In the genomic region with DNA sequence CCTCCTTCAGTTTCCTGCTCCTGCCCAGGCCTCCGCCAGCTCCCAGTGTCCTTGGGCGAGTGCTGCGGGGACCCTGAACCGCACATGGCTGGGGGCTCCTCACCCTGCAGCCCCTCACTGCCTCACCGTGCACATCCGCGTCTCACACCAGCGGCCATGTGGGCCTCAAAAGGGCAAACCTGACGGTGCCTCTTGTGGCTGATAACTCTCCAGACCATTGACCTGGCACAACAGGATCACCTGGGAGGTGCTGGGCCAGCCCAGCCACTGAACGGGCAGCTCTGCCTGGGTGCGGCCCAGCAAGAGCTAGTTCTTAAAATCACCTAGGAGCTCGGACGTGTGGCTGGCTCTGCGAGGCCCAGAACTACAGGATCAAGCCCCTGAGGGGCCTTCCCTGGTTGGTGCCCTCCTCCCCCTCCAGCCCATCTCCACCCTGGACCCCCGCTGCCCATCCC, we compare ENCODE assay signal across 1 cellular context.
TF ChIP-seq lines count a peak whose summit lies in the region.

No MANE protein-coding gene starts in this region.

TF ChIP-seq in HepG2, 621 proteins besides CTCF, POLR2A, EP300 and RAD21 (continued from another document and continues in another):
- TF ChIP-seq ZNF790 (CRISPR knock-in tag; IDR thresholded peaks at IDR 0.05; ENCODE audit: borderline replicate concordance) (no peak), BORCS8-MEF2B (CRISPR knock-in tag; IDR thresholded peaks at IDR 0.05) (no peak), RFX3 (CRISPR knock-in tag; IDR thresholded peaks at IDR 0.05) (no peak), ZBTB43 (CRISPR knock-in tag; conservative IDR thresholded peaks at IDR 0.05) (no peak), ZNF354B (CRISPR knock-in tag; IDR thresholded peaks at IDR 0.05) (0 out of 2 replicates have a peak, but pooled peaks have one; percentile 50), ZFP1 (CRISPR knock-in tag; IDR thresholded peaks at IDR 0.05) (no peak), ZBTB14 (CRISPR knock-in tag; IDR thresholded peaks at IDR 0.05) (no peak), ZNF274 (CRISPR knock-in tag; IDR thresholded peaks at IDR 0.05) (no peak), ZC3H13 (CRISPR knock-in tag; IDR thresholded peaks at IDR 0.05) (no peak), GABPB1 (CRISPR knock-in tag; IDR thresholded peaks at IDR 0.05) (peak; percentile 30; the same call in 1 of the 2 replicates), BRD4 (CRISPR knock-in tag; IDR thresholded peaks at IDR 0.05) (no peak), ZBTB1 (CRISPR knock-in tag; IDR thresholded peaks at IDR 0.05; ENCODE audit: borderline replicate concordance) (peak; percentile 54; the same call in 1 of the 2 replicates), JUN (CRISPR knock-in tag; IDR thresholded peaks at IDR 0.05) (no peak), HOXD1 (CRISPR knock-in tag; IDR thresholded peaks at IDR 0.05) (no peak), MTA1 (CRISPR knock-in tag; IDR thresholded peaks at IDR 0.05; ENCODE audit: borderline replicate concordance) (0 out of 2 replicates have a peak, but pooled peaks have one; percentile 9), ZNF501 (CRISPR knock-in tag; IDR thresholded peaks at IDR 0.05) (no peak), NFIB (CRISPR knock-in tag; IDR thresholded peaks at IDR 0.05; ENCODE audit: borderline replicate concordance) (no peak), KDM1A (CRISPR knock-in tag; IDR thresholded peaks at IDR 0.05) (no peak), SOX5 (CRISPR knock-in tag; IDR thresholded peaks at IDR 0.05; ENCODE audit: borderline replicate concordance) (0 out of 2 replicates have a peak, but pooled peaks have one; percentile 4), ZNF724P (CRISPR knock-in tag; IDR thresholded peaks at IDR 0.05; ENCODE audit: borderline replicate concordance) (no peak), ARNT2 (CRISPR knock-in tag; IDR thresholded peaks at IDR 0.05; ENCODE audit: low read depth) (0 out of 2 replicates have a peak, but pooled peaks have one; percentile 20), ZNF546 (CRISPR knock-in tag; conservative IDR thresholded peaks at IDR 0.05) (0 out of 2 replicates have a peak, but pooled peaks have one; percentile 10), EED (CRISPR knock-in tag; IDR thresholded peaks at IDR 0.05) (peak; percentile 34; the same call in 1 of the 2 replicates), ELF1 (CRISPR knock-in tag; IDR thresholded peaks at IDR 0.05) (0 out of 2 replicates have a peak, but pooled peaks have one; percentile 14), SOX13 (IDR thresholded peaks at IDR 0.05) (no peak), SOX13 (CRISPR knock-in tag; conservative IDR thresholded peaks at IDR 0.05 in 1 of 2, IDR thresholded peaks at IDR 0.05 in 1 of 2) (no peak), HCFC1 (IDR thresholded peaks at IDR 0.05; ENCODE audit: low read depth, low read length) (no peak), ZNF430 (CRISPR knock-in tag; IDR thresholded peaks at IDR 0.05) (no peak; the same call in 1 of the 2 replicates), ZNF788 (CRISPR knock-in tag; IDR thresholded peaks at IDR 0.05; ENCODE audit: borderline replicate concordance) (peak; percentile 10; the same call in 1 of the 2 replicates), TBL1XR1 (IDR thresholded peaks at IDR 0.05; ENCODE audit: borderline replicate concordance, low read length, partially characterized antibody) (no peak)
- TF ChIP-seq, protein P1, sequence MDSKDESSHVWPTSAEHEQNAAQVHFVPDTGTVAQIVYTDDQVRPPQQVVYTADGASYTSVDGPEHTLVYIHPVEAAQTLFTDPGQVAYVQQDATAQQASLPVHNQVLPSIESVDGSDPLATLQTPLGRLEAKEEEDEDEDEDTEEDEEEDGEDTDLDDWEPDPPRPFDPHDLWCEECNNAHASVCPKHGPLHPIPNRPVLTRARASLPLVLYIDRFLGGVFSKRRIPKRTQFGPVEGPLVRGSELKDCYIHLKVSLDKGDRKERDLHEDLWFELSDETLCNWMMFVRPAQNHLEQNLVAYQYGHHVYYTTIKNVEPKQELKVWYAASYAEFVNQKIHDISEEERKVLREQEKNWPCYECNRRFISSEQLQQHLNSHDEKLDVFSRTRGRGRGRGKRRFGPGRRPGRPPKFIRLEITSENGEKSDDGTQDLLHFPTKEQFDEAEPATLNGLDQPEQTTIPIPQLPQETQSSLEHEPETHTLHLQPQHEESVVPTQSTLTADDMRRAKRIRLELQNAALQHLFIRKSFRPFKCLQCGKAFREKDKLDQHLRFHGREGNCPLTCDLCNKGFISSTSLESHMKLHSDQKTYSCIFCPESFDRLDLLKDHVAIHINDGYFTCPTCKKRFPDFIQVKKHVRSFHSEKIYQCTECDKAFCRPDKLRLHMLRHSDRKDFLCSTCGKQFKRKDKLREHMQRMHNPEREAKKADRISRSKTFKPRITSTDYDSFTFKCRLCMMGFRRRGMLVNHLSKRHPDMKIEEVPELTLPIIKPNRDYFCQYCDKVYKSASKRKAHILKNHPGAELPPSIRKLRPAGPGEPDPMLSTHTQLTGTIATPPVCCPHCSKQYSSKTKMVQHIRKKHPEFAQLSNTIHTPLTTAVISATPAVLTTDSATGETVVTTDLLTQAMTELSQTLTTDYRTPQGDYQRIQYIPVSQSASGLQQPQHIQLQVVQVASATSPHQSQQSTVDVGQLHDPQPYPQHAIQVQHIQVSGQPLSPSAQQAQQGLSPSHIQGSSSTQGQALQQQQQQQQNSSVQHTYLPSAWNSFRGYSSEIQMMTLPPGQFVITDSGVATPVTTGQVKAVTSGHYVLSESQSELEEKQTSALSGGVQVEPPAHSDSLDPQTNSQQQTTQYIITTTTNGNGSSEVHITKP (CRISPR knock-in tag; IDR thresholded peaks at IDR 0.05; ENCODE audit: low read depth) = no peak
- TF ChIP-seq, protein P2, sequence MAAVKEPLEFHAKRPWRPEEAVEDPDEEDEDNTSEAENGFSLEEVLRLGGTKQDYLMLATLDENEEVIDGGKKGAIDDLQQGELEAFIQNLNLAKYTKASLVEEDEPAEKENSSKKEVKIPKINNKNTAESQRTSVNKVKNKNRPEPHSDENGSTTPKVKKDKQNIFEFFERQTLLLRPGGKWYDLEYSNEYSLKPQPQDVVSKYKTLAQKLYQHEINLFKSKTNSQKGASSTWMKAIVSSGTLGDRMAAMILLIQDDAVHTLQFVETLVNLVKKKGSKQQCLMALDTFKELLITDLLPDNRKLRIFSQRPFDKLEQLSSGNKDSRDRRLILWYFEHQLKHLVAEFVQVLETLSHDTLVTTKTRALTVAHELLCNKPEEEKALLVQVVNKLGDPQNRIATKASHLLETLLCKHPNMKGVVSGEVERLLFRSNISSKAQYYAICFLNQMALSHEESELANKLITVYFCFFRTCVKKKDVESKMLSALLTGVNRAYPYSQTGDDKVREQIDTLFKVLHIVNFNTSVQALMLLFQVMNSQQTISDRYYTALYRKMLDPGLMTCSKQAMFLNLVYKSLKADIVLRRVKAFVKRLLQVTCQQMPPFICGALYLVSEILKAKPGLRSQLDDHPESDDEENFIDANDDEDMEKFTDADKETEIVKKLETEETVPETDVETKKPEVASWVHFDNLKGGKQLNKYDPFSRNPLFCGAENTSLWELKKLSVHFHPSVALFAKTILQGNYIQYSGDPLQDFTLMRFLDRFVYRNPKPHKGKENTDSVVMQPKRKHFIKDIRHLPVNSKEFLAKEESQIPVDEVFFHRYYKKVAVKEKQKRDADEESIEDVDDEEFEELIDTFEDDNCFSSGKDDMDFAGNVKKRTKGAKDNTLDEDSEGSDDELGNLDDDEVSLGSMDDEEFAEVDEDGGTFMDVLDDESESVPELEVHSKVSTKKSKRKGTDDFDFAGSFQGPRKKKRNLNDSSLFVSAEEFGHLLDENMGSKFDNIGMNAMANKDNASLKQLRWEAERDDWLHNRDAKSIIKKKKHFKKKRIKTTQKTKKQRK (IDR thresholded peaks at IDR 0.05; ENCODE audit: low read length) = no peak
- TF ChIP-seq, protein P3, sequence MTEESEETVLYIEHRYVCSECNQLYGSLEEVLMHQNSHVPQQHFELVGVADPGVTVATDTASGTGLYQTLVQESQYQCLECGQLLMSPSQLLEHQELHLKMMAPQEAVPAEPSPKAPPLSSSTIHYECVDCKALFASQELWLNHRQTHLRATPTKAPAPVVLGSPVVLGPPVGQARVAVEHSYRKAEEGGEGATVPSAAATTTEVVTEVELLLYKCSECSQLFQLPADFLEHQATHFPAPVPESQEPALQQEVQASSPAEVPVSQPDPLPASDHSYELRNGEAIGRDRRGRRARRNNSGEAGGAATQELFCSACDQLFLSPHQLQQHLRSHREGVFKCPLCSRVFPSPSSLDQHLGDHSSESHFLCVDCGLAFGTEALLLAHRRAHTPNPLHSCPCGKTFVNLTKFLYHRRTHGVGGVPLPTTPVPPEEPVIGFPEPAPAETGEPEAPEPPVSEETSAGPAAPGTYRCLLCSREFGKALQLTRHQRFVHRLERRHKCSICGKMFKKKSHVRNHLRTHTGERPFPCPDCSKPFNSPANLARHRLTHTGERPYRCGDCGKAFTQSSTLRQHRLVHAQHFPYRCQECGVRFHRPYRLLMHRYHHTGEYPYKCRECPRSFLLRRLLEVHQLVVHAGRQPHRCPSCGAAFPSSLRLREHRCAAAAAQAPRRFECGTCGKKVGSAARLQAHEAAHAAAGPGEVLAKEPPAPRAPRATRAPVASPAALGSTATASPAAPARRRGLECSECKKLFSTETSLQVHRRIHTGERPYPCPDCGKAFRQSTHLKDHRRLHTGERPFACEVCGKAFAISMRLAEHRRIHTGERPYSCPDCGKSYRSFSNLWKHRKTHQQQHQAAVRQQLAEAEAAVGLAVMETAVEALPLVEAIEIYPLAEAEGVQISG (CRISPR knock-in tag; IDR thresholded peaks at IDR 0.05) = no peak
- TF ChIP-seq, protein P4, sequence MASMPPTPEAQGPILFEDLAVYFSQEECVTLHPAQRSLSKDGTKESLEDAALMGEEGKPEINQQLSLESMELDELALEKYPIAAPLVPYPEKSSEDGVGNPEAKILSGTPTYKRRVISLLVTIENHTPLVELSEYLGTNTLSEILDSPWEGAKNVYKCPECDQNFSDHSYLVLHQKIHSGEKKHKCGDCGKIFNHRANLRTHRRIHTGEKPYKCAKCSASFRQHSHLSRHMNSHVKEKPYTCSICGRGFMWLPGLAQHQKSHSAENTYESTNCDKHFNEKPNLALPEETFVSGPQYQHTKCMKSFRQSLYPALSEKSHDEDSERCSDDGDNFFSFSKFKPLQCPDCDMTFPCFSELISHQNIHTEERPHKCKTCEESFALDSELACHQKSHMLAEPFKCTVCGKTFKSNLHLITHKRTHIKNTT (CRISPR knock-in tag; IDR thresholded peaks at IDR 0.05) = no peak
- TF ChIP-seq, protein P5, sequence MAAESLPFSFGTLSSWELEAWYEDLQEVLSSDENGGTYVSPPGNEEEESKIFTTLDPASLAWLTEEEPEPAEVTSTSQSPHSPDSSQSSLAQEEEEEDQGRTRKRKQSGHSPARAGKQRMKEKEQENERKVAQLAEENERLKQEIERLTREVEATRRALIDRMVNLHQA (CRISPR knock-in tag; IDR thresholded peaks at IDR 0.05) = no peak
- TF ChIP-seq, protein P6, sequence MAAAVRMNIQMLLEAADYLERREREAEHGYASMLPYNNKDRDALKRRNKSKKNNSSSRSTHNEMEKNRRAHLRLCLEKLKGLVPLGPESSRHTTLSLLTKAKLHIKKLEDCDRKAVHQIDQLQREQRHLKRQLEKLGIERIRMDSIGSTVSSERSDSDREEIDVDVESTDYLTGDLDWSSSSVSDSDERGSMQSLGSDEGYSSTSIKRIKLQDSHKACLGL (CRISPR knock-in tag; IDR thresholded peaks at IDR 0.05) = no peak
- TF ChIP-seq, protein P7, sequence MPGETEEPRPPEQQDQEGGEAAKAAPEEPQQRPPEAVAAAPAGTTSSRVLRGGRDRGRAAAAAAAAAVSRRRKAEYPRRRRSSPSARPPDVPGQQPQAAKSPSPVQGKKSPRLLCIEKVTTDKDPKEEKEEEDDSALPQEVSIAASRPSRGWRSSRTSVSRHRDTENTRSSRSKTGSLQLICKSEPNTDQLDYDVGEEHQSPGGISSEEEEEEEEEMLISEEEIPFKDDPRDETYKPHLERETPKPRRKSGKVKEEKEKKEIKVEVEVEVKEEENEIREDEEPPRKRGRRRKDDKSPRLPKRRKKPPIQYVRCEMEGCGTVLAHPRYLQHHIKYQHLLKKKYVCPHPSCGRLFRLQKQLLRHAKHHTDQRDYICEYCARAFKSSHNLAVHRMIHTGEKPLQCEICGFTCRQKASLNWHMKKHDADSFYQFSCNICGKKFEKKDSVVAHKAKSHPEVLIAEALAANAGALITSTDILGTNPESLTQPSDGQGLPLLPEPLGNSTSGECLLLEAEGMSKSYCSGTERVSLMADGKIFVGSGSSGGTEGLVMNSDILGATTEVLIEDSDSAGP (CRISPR knock-in tag; IDR thresholded peaks at IDR 0.05; ENCODE audit: borderline replicate concordance) = no peak
